In genomic region chr1:203677771-203678170, GRCh38 we compare ENCODE assay signal across 19 cellular contexts. TPM values are rescaled to one million over a fixed set of nuclear protein-coding genes. Genes with fewer than 3 reads are reported as not detected.
DNase-seq lines count a peak whose midpoint lies in the region; ATAC-seq lines count a peak whose summit lies in the region.
"Had no signal": no experiment of that assay in that cellular context is flagged by ENCODE, and none has a peak within 500 bp of the region (broad histone marks: within the 10 kb centered on the region; RNA-seq: fewer than 3 reads in every experiment).

No MANE protein-coding gene starts in this region.

- H3K9me3 Mint-ChIP-seq in activated CD8-positive, alpha-beta memory T cell treated with anti-CD3 and anti-CD28 coated beads, Interleukin-2, amount 10 ng/mL, durations not matched to agents 7 days and 5 days (ENCODE audit: low read depth), result no peaks in the 10 kb centered on the region
- H3K9me3 Mint-ChIP-seq: CD4-positive, CD25-positive, alpha-beta regulatory T cell had no signal

- H3K9ac ChIP-seq in adipocyte (ENCODE audit: low read length) (peak overlapping the region; percentile 16), subcutaneous abdominal adipose tissue (ENCODE audit: low read length in 5 of 5) (no peak overlapping the region)
- H3K9ac ChIP-seq: KMS-11 had no signal

- H3K4me3 ChIP-seq in adipocyte (ENCODE audit: low read length), result no peak overlapping the region
- no peak overlapping the region for H3K4me3 ChIP-seq in subcutaneous abdominal adipose tissue (ENCODE audit: low read depth in 1 of 5, low read length in 5 of 5)
- H3K4me3 ChIP-seq: GM12878, stomach had no signal

- CTCF ChIA-PET in activated CD8-positive, alpha-beta memory T cell treated with anti-CD3 and anti-CD28 coated beads, Interleukin-2, amount 10 ng/mL, durations not matched to agents 7 days and 5 days (lab: Charles Lee), result interaction anchor here (1.3 to 1.7 kb wide), 2 partner anchors 24 to 55 kb away, joined by 5 read pairs; no protein-coding TSS in a partner anchor

- no peaks in the 10 kb centered on the region for H3K27me3 Mint-ChIP-seq in activated CD8-positive, alpha-beta memory T cell treated with anti-CD3 and anti-CD28 coated beads, Interleukin-2, amount 10 ng/mL, durations not matched to agents 7 days and 5 days
- H3K27me3 Mint-ChIP-seq: CD4-positive, CD25-positive, alpha-beta regulatory T cell; progenitor cell of endocrine pancreas had no signal

- H3K9me3 ChIP-seq in adipocyte (ENCODE audit: control insufficient read depth, low read length) (no peaks in the 10 kb centered on the region), subcutaneous abdominal adipose tissue (ENCODE audit: control insufficient read depth in 5 of 5, low read length in 5 of 5) (no peaks in the 10 kb centered on the region)
- H3K9me3 ChIP-seq: stomach had no signal

- DNase-seq in activated CD8-positive, alpha-beta memory T cell treated with anti-CD3 and anti-CD28 coated beads, Interleukin-2, amount 10 ng/mL, durations not matched to agents 7 days and 5 days, result no peak
- no peak for DNase-seq in activated CD8-positive, alpha-beta memory T cell treated with anti-CD3 and anti-CD28 coated beads, Interleukin-2, amount 50 U/mL, for 48 hours
- DNase-seq in adipocyte (ENCODE audit: low read depth) (no peak), islet precursor cell (peak; percentile 63)
- no peak for DNase-seq in stimulated activated CD4-positive, alpha-beta T cell treated with anti-CD3 and anti-CD28 coated beads, Interleukin-15, amount 100 ng/mL, for 24 hours
- DNase-seq: CD4-positive, CD25-positive, alpha-beta regulatory T cell; effector CD4-positive, alpha-beta T cell; left colon; NCI-H1092 treated with DMSO at 0.1 percent for 48 hours; NCI-H2171 treated with DMSO at 0.1 percent for 48 hours; NCI-H774; stomach had no signal

- H3K27me3 ChIP-seq in adipocyte (replicated peaks; ENCODE audit: control insufficient read depth, insufficient read depth, low read length) (no peaks in the 10 kb centered on the region), subcutaneous abdominal adipose tissue (ENCODE audit: control insufficient read depth in 5 of 5, insufficient read depth in 4 of 5, low read length in 5 of 5) (no peaks in the 10 kb centered on the region)
- H3K27me3 ChIP-seq: stomach had no signal

- H3K27ac ChIP-seq in subcutaneous abdominal adipose tissue (ENCODE audit: low read depth, low read length), result peak overlapping the region; percentile 97
- H3K27ac ChIP-seq: HL-60, KMS-11 had no signal

- ATAC-seq in activated CD8-positive, alpha-beta memory T cell treated with anti-CD3 and anti-CD28 coated beads, Interleukin-2, amount 10 ng/mL, durations not matched to agents 7 days and 5 days, result no peak
- ATAC-seq in HG03175 (IDR thresholded peaks at IDR 0.05; ENCODE audit: unreplicated experiment) (no peak), GM21390 (IDR thresholded peaks at IDR 0.05; ENCODE audit: unreplicated experiment) (no peak)
- ATAC-seq: GM12878, left colon had no signal

- H3K36me3 ChIP-seq in adipocyte (ENCODE audit: control insufficient read depth, insufficient read depth, low read length, severe bottlenecking), result peaks cover 65% of the 10 kb centered on the region
- peaks cover 8 to 45% (median 22%) of the 10 kb centered on the region in 5 donors for H3K36me3 ChIP-seq in subcutaneous abdominal adipose tissue (ENCODE audit: control insufficient read depth in 5 of 5, insufficient read depth in 5 of 5, low read length in 5 of 5)

- peaks cover 47% of the 10 kb centered on the region for H3K36me3 Mint-ChIP-seq in activated CD8-positive, alpha-beta memory T cell treated with anti-CD3 and anti-CD28 coated beads, Interleukin-2, amount 10 ng/mL, durations not matched to agents 7 days and 5 days

- H3K27ac Mint-ChIP-seq in activated CD8-positive, alpha-beta memory T cell treated with anti-CD3 and anti-CD28 coated beads, Interleukin-2, amount 10 ng/mL, durations not matched to agents 7 days and 5 days, result peak overlapping the region; percentile 26
- H3K27ac Mint-ChIP-seq: progenitor cell of endocrine pancreas had no signal

- H3K4me1 ChIP-seq in adipocyte (ENCODE audit: control insufficient read depth, insufficient read depth, low read length) (peaks cover 27% of the 10 kb centered on the region), subcutaneous abdominal adipose tissue (ENCODE audit: control insufficient read depth in 5 of 5, insufficient read depth in 5 of 5, low read length in 5 of 5) (peaks cover 22 to 52% (median 33%) of the 10 kb centered on the region in 5 donors)

- H3K4me1 Mint-ChIP-seq in activated CD8-positive, alpha-beta memory T cell treated with anti-CD3 and anti-CD28 coated beads, Interleukin-2, amount 10 ng/mL, durations not matched to agents 7 days and 5 days, result peaks cover 78% of the 10 kb centered on the region

- no peak overlapping the region for H3K4me3 Mint-ChIP-seq in activated CD8-positive, alpha-beta memory T cell treated with anti-CD3 and anti-CD28 coated beads, Interleukin-2, amount 10 ng/mL, durations not matched to agents 7 days and 5 days

RNA-seq across cellular contexts. Expression of gene ATP2B4, which starts 51.1 kb away (rescaled TPM):
- total RNA-seq in activated CD8-positive, alpha-beta memory T cell treated with anti-CD3 and anti-CD28 coated beads, Interleukin-2, amount 10 ng/mL, durations not matched to agents 7 days and 5 days, result 100 to 1,000 TPM in 1 of 2 experiments, 10 to 100 TPM in 1; 96.1 to 130 TPM
